10 cellular contexts compared by ENCODE assay signal in the genomic region with DNA sequence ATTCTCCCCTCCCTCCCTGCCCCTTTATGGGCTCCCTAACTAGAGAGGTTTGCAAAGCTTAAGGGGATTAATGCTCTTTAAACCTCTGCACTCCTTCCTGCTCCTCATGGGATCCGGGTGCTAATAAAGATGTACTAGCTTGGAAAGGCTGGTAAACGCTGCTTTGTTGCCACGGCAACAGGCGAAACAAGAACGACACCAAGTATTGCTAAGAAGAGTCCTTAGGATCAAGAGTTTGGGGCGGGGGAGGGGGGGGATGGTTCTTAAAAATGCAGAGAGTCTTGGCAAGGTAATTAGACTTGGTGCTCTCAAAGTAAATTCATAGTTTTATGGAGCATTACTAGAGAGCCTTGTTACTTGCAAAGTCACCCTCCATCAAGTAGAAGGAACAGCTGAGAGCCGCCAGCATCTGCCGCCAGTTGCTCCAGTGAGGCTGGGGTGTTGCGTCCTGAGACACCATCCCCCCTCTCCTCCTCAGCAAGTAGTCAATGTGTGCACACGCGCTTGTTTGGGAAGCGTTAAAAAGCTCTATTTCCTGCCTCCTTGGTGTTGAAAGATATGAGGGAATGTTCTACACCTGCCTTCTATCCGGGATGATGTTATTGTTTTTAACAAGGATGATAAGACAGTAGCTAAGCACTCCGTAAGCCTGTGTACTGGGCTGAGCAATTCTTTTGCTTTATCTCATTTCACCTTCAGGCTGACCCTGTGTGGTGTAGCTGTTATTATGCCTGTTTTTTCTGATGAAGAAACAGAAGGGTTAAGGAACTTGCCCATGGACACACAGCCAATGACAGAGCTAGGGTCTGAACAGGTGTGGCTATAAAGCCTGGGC.
A peak's percentile ranks its signal among the peaks of the same experiment; 100 is the strongest.
DNase-seq lines count a peak whose midpoint lies in the region; ATAC-seq and TF ChIP-seq lines count a peak whose summit lies in the region.
"Had no signal": no experiment of that assay in that cellular context is flagged by ENCODE, and none has a peak within 500 bp of the region (broad histone marks: within the 10 kb centered on the region; RNA-seq: fewer than 3 reads in every experiment).

No MANE protein-coding gene starts in this region.

- ATAC-seq in T-helper 17 cell (no peak), GM21528 (IDR thresholded peaks at IDR 0.05; ENCODE audit: low FRiP score, unreplicated experiment) (no peak)

- H3K36me3 ChIP-seq in thyroid gland = no peaks in the 10 kb centered on the region

- H3K4me3 Mint-ChIP-seq in T-helper 17 cell = no peak overlapping the region

- no peak for TF ChIP-seq CTCF in thyroid gland (IDR thresholded peaks at IDR 0.05)

- H3K36me3 Mint-ChIP-seq in T-helper 17 cell (ENCODE audit: low read depth) = no peaks in the 10 kb centered on the region

- DNase-seq in NCI-H510A (lab: John Stamatoyannopoulos, UW) = peak; percentile 42
- DNase-seq in NCI-H510A treated with DMSO at 0.1 percent for 48 hours (lab: John Stamatoyannopoulos, UW) = no peak
- no peak for DNase-seq in T-helper 17 cell
- peak; percentile 52 for DNase-seq in iPS DF 19.7 (ENCODE audit: low read depth, low spot score)
- DNase-seq in thyroid gland = peak; percentile 87
- DNase-seq in cerebellar nuclear complex (lab: John Stamatoyannopoulos, UW) = no peak
- no peak for DNase-seq in germinal center (ENCODE audit: low spot score)
- DNase-seq: activated naive CD4-positive, alpha-beta T cell treated with Interleukin-2 at 50 U/mL for 16 hours; NCI-H1105 treated with DMSO at 0.1 percent for 48 hours had no signal

- TF ChIP-seq POLR2A in thyroid gland (IDR thresholded peaks at IDR 0.05) = no peak

- intact Hi-C loops in thyroid gland (cut with DNase I) = loop anchor here (10.0 kb wide), 1 partner anchor 309 kb away; no protein-coding TSS in a partner anchor

- no peak overlapping the region for H3K4me3 ChIP-seq in thyroid gland (replicated peaks in 1 of 3)

- peaks cover 15 to 41% of the 10 kb centered on the region in 2 donors for H3K4me1 ChIP-seq in thyroid gland

- H3K27ac Mint-ChIP-seq in T-helper 17 cell = peak overlapping the region; percentile 29

- H3K4me1 Mint-ChIP-seq in T-helper 17 cell = peaks cover 26% of the 10 kb centered on the region

- peak overlapping the region; percentile 24 to 40 (median 32) for H3K27ac ChIP-seq in thyroid gland

- no peaks in the 10 kb centered on the region for H3K27me3 Mint-ChIP-seq in T-helper 17 cell

- 34% methylated on average over 14 of the region's 14 CpGs for WGBS in thyroid gland, 2 donors

- no peaks in the 10 kb centered on the region for H3K9me3 ChIP-seq in T-helper 17 cell (ENCODE audit: control insufficient read depth, low read length, poor library complexity, severe bottlenecking)
- H3K9me3 ChIP-seq in thyroid gland = no peaks in the 10 kb centered on the region

- no peaks in the 10 kb centered on the region for H3K27me3 ChIP-seq in thyroid gland

Comparison
In these comparisons a context has a peak if more than half of its experiments do, and no peak if none do; other contexts are left out.
1. DNase-seq: peak in NCI-H510A (single experiment), iPS DF 19.7 (single experiment) and thyroid gland (2 of 2); none in NCI-H510A treated with DMSO at 0.1 percent for 48 hours (single experiment), T-helper 17 cell (0 of 3), cerebellar nuclear complex (0 of 2) and germinal center (single experiment).